ENCODE assay signal across 8 cellular contexts in genomic region chr17:32444301-32445074, GRCh38. TPM values are rescaled to one million over a fixed set of nuclear protein-coding genes. Genes with fewer than 3 reads are reported as not detected.
A peak's percentile ranks its signal among the peaks of the same experiment; 100 is the strongest.
DNase-seq lines count a peak whose midpoint lies in the region; ATAC-seq, FAIRE-seq and TF ChIP-seq lines count a peak whose summit lies in the region.

Gene PSMD11 (plus strand): TSS chr17:32444510. CDS start chr17:32444524, 14 bp downstream.

- intact Hi-C loops in Right ventricle myocardium inferior (cut with DNase I): no loop called here
- intact Hi-C loops in pancreas (cut with DNase I): loop anchor here in 1 of 3 donors (5.0 kb wide), 1 partner anchor 82 kb away; no protein-coding TSS in a partner anchor
- intact Hi-C loops in tibial artery (cut with DNase I; ENCODE audit: low total_unique reads): no loop called here

- peak; percentile 95 for ATAC-seq in HG02678 (IDR thresholded peaks at IDR 0.05; ENCODE audit: unreplicated experiment)
- peak; percentile 99 for ATAC-seq in Right ventricle myocardium inferior
- peak; percentile 97 to 99 (median 98) for ATAC-seq in pancreas

- 0 to 1% methylated on average over 59 to 74 of the region's 74 CpGs for WGBS in pancreas, 2 donors

- H3K4me3 ChIP-seq in pancreas: peak within 1 kb of the TSS; percentile 94 to 97 (median 96)
- H3K4me3 ChIP-seq in tibial artery: peak within 1 kb of the TSS; percentile 89 to 97

- peaks cover 6 to 19% (median 10%) of the 10 kb centered on the region in 3 donors for H3K4me1 ChIP-seq in pancreas
- peaks cover 0 to 25% (median 14%) of the 10 kb centered on the region in 4 donors for H3K4me1 ChIP-seq in tibial artery

- no peak for FAIRE-seq in pancreas (lab: Jason Lieb, UNC)

- H3K27ac ChIP-seq in pancreas: peak within 1 kb of the TSS; percentile 53 to 73 (median 68)
- peak within 1 kb of the TSS; percentile 81 to 90 for H3K27ac ChIP-seq in tibial artery

- peak; percentile 89 for TF ChIP-seq CTCF in GM12872 (IDR thresholded peaks at IDR 0.05; ENCODE audit: insufficient read depth, low read depth, low read length)
- peak; percentile 88 to 91 (median 90) for TF ChIP-seq CTCF in pancreas (IDR thresholded peaks at IDR 0.05)
- TF ChIP-seq CTCF in tibial artery (IDR thresholded peaks at IDR 0.05): peak; percentile 78 to 87

- peaks cover 0 to 4% (median 0%) of the 10 kb centered on the region in 3 donors for H3K36me3 ChIP-seq in pancreas
- peaks cover 18 to 27% (median 25%) of the 10 kb centered on the region in 3 donors for H3K36me3 ChIP-seq in tibial artery

- peak; percentile 88 for DNase-seq in NCI-H128 (lab: John Stamatoyannopoulos, UW; ENCODE audit: unreplicated experiment)
- peak; percentile 86 to 90 for DNase-seq in SW 1271 (lab: John Stamatoyannopoulos, UW)
- DNase-seq in activated naive CD8-positive, alpha-beta T cell treated with anti-CD3 and anti-CD28 coated beads, Interleukin-2, amount 50 U/mL, for 16 hours (ENCODE audit: low read depth, low spot score): peak; percentile 99
- DNase-seq in Right ventricle myocardium inferior (ENCODE audit: missing footprints): peak; percentile 99
- peak; percentile 97 to 99 (median 98) for DNase-seq in pancreas
- DNase-seq in tibial artery: peak; percentile 98

- no peaks in the 10 kb centered on the region for H3K27me3 ChIP-seq in pancreas
- no peaks in the 10 kb centered on the region for H3K27me3 ChIP-seq in tibial artery

- H3K9me3 ChIP-seq in pancreas: no peaks in the 10 kb centered on the region
- H3K9me3 ChIP-seq in tibial artery: no peaks in the 10 kb centered on the region

RNA-seq across cellular contexts. Expression of gene PSMD11, which starts in this region (rescaled TPM):
- total RNA-seq in Right ventricle myocardium inferior: 57.0 TPM
- total RNA-seq in pancreas: 10 to 100 TPM; 22.1 to 39.4 (median 32.7) TPM
- polyA plus RNA-seq in pancreas: 10 to 100 TPM; 23.5 to 35.6 TPM

Comparison
In these comparisons a context has a peak if more than half of its experiments do, and no peak if none do; other contexts are left out.
1. Peak in every context shown above with its lines: DNase-seq, ATAC-seq, H3K4me3 ChIP-seq and H3K27ac ChIP-seq.